17 cellular contexts compared by ENCODE assay signal in genomic region chr3:107258285-107258684, GRCh38.
"Had no signal": no experiment of that assay in that cellular context is flagged by ENCODE, and none has a peak within 500 bp of the region (broad histone marks: within the 10 kb centered on the region; RNA-seq: fewer than 3 reads in every experiment).

No MANE protein-coding gene starts in this region.

- H3K27ac ChIP-seq: coronary artery, ovary, psoas muscle, skin epidermis, transverse colon, upper lobe of right lung, uterus had no signal

- ATAC-seq: effector memory CD8-positive, alpha-beta T cell; left colon; natural killer cell; psoas muscle; stimulated activated naive B cell treated with anti-CD40 and anti-IgM and Interleukin-4, amounts not matched to agents 10 μg/mL and 1 μg/mL and 100 μg/mL, for 72 hours; upper lobe of right lung had no signal

- DNase-seq: effector memory CD8-positive, alpha-beta T cell; head of caudate nucleus; left colon; natural killer cell; occipital lobe; ovary; posterior cingulate gyrus; psoas muscle; right cardiac atrium; stimulated activated CD4-positive, alpha-beta T cell treated with anti-CD3 and anti-CD28 coated beads, Interleukin-15, amount 100 ng/mL, for 24 hours; stimulated activated CD4-positive, alpha-beta T cell treated with anti-CD3 and anti-CD28 coated beads, Interleukin-2, amount 100 ng/mL, for 48 hours; stimulated activated naive B cell treated with anti-CD40 and anti-IgM and Interleukin-4, amounts not matched to agents 10 μg/mL and 1 μg/mL and 100 μg/mL, for 72 hours; transverse colon; upper lobe of right lung; uterus had no signal
